In genomic region chr1:147928236-147929132, GRCh38 we compare ENCODE assay signal across 8 cellular contexts. TPM values are rescaled to one million over a fixed set of nuclear protein-coding genes. Genes with fewer than 3 reads are reported as not detected.
DNase-seq lines count a peak whose midpoint lies in the region; ATAC-seq and TF ChIP-seq lines count a peak whose summit lies in the region.
"Not testable (repeated sequence)": the region's sequence is repeated elsewhere in the genome, so short reads cannot be mapped to it uniquely, and the experiment has no call there.

GPR89B (plus strand) TSS chr1:147928420; CDS start chr1:147928537, 117 bp downstream.

- H3K4me2 ChIP-seq in DOHH2 (ENCODE audit: low read length), result peak within 1 kb of the TSS; percentile 65
- H3K4me2 ChIP-seq in GM23248 (ENCODE audit: unreplicated experiment), result peak within 1 kb of the TSS; percentile 88

- H3K9me3 ChIP-seq in DOHH2 (ENCODE audit: control insufficient read depth, insufficient read depth, low read length); GM23248 (ENCODE audit: low read depth); naive thymus-derived CD4-positive, alpha-beta T cell (ENCODE audit: control insufficient read depth in 2 of 3, low read length in 3 of 3): not testable (repeated sequence)

- H3K27me3 Mint-ChIP-seq in activated T-helper 1 cell treated with anti-CD3 and anti-CD28 coated beads, Interleukin-12 subunit alpha, Interleukin-12 subunit beta, Interleukin-2, Interleukin-4 antibody, amounts not matched to agents 30 ng/mL and 10 ng/mL and 1 ng/mL, durations not matched to agents 14 hours and 24 hours and 36 hours (ENCODE audit: insufficient read depth); naive thymus-derived CD4-positive, alpha-beta T cell; stimulated activated memory B cell treated with anti-CD40 and anti-IgM and Interleukin-4, amounts not matched to agents 10 μg/mL and 1 μg/mL and 100 μg/mL, for 72 hours: not testable (repeated sequence)

- peaks cover 23% of the 10 kb centered on the region for H3K79me2 ChIP-seq in DOHH2 (ENCODE audit: control insufficient read depth, low read length)
- H3K79me2 ChIP-seq in GM23248 (ENCODE audit: insufficient read depth), result peaks cover 25% of the 10 kb centered on the region

- peak within 1 kb of the TSS; percentile 65 for H3K27ac Mint-ChIP-seq in activated T-helper 1 cell treated with anti-CD3 and anti-CD28 coated beads, Interleukin-12 subunit alpha, Interleukin-12 subunit beta, Interleukin-2, Interleukin-4 antibody, amounts not matched to agents 30 ng/mL and 10 ng/mL and 1 ng/mL, durations not matched to agents 14 hours and 24 hours and 36 hours
- peak within 1 kb of the TSS in 8 of 9 donors; percentile 46 to 84 (median 68) for H3K27ac Mint-ChIP-seq in naive thymus-derived CD4-positive, alpha-beta T cell
- H3K27ac Mint-ChIP-seq in stimulated activated memory B cell treated with anti-CD40 and anti-IgM and Interleukin-4, amounts not matched to agents 10 μg/mL and 1 μg/mL and 100 μg/mL, for 72 hours, result peak within 1 kb of the TSS; percentile 70

- in situ Hi-C loops in GM23248 (cut with MboI), result not testable (repeated sequence)

- H3K4me3 Mint-ChIP-seq in activated T-helper 1 cell treated with anti-CD3 and anti-CD28 coated beads, Interleukin-12 subunit alpha, Interleukin-12 subunit beta, Interleukin-2, Interleukin-4 antibody, amounts not matched to agents 30 ng/mL and 10 ng/mL and 1 ng/mL, durations not matched to agents 14 hours and 24 hours and 36 hours, result peak within 1 kb of the TSS; percentile 83
- H3K4me3 Mint-ChIP-seq in naive thymus-derived CD4-positive, alpha-beta T cell, result peak within 1 kb of the TSS; percentile 67 to 90 (median 86)
- H3K4me3 Mint-ChIP-seq in stimulated activated memory B cell treated with anti-CD40 and anti-IgM and Interleukin-4, amounts not matched to agents 10 μg/mL and 1 μg/mL and 100 μg/mL, for 72 hours, result peak within 1 kb of the TSS; percentile 85

- not testable (repeated sequence) for H3K27ac ChIP-seq in DOHH2 (ENCODE audit: low read depth, low read length)
- H3K27ac ChIP-seq in GM23248, result peak within 1 kb of the TSS; percentile 63
- peak within 1 kb of the TSS; percentile 80 for H3K27ac ChIP-seq in naive thymus-derived CD4-positive, alpha-beta T cell (ENCODE audit: low read depth, low read length)

- peak; percentile 99 for ATAC-seq in naive thymus-derived CD4-positive, alpha-beta T cell
- ATAC-seq in stimulated activated memory B cell treated with anti-CD40 and anti-IgM and Interleukin-4, amounts not matched to agents 10 μg/mL and 1 μg/mL and 100 μg/mL, for 72 hours, result peak; percentile 100

- peak within 1 kb of the TSS; percentile 96 for H2AFZ ChIP-seq in GM23248

- intact Hi-C loops in activated T-helper 1 cell treated with anti-CD3 and anti-CD28 coated beads, Interleukin-12 subunit alpha, Interleukin-12 subunit beta, Interleukin-2, Interleukin-4 antibody, amounts not matched to agents 30 ng/mL and 10 ng/mL and 1 ng/mL, durations not matched to agents 14 hours and 24 hours and 36 hours (cut with micrococcal nuclease); naive thymus-derived CD4-positive, alpha-beta T cell (cut with micrococcal nuclease): not testable (repeated sequence)

- CTCF ChIA-PET in naive thymus-derived CD4-positive, alpha-beta T cell (lab: Charles Lee), result not testable (repeated sequence)

- H3F3A ChIP-seq in DOHH2 (ENCODE audit: control insufficient read depth, insufficient read depth); GM23248 (ENCODE audit: insufficient read depth): not testable (repeated sequence)

- H3K9me3 Mint-ChIP-seq in activated T-helper 1 cell treated with anti-CD3 and anti-CD28 coated beads, Interleukin-12 subunit alpha, Interleukin-12 subunit beta, Interleukin-2, Interleukin-4 antibody, amounts not matched to agents 30 ng/mL and 10 ng/mL and 1 ng/mL, durations not matched to agents 14 hours and 24 hours and 36 hours; naive thymus-derived CD4-positive, alpha-beta T cell; stimulated activated memory B cell treated with anti-CD40 and anti-IgM and Interleukin-4, amounts not matched to agents 10 μg/mL and 1 μg/mL and 100 μg/mL, for 72 hours: not testable (repeated sequence)

- not testable (repeated sequence) for H3K4me1 ChIP-seq in DOHH2 (ENCODE audit: control insufficient read depth, low read length); GM23248 (ENCODE audit: insufficient read depth); naive thymus-derived CD4-positive, alpha-beta T cell (ENCODE audit: control insufficient read depth in 2 of 2, insufficient read depth in 2 of 2, low read length in 2 of 2)

- 0 to 1% methylated on average over 34 to 53 of the region's 72 CpGs for WGBS in GM23248 (ENCODE audit: low coverage in 1 of 2, low lambda C conversion rate in 2 of 2, missing lambda C conversion rate in 2 of 2), 2 experiments

- DNase-seq in GM23248 (peak; percentile 92), Kasumi-1 (lab: John Stamatoyannopoulos, UW) (peak; percentile 64 to 78), RPMI8226 (peak; percentile 97), fibroblast of mammary gland (ENCODE audit: low read depth) (peak; percentile 73)
- DNase-seq in activated T-helper 1 cell treated with anti-CD3 and anti-CD28 coated beads, Interleukin-12 subunit alpha, Interleukin-12 subunit beta, Interleukin-2, Interleukin-4 antibody, amounts not matched to agents 30 ng/mL and 10 ng/mL and 1 ng/mL, durations not matched to agents 14 hours and 24 hours and 36 hours (ENCODE audit: low spot score), result peak; percentile 87
- peak; percentile 75 to 93 (median 89) for DNase-seq in naive thymus-derived CD4-positive, alpha-beta T cell

- not testable (repeated sequence) for H3K36me3 Mint-ChIP-seq in activated T-helper 1 cell treated with anti-CD3 and anti-CD28 coated beads, Interleukin-12 subunit alpha, Interleukin-12 subunit beta, Interleukin-2, Interleukin-4 antibody, amounts not matched to agents 30 ng/mL and 10 ng/mL and 1 ng/mL, durations not matched to agents 14 hours and 24 hours and 36 hours (ENCODE audit: low read depth); naive thymus-derived CD4-positive, alpha-beta T cell; stimulated activated memory B cell treated with anti-CD40 and anti-IgM and Interleukin-4, amounts not matched to agents 10 μg/mL and 1 μg/mL and 100 μg/mL, for 72 hours

- H3K4me3 ChIP-seq in DOHH2 (ENCODE audit: low read length) (peak within 1 kb of the TSS; percentile 82), GM23248 (peak within 1 kb of the TSS; percentile 91), fibroblast of mammary gland (ENCODE audit: control insufficient read depth, low read depth, low read length) (peak within 1 kb of the TSS; percentile 72)
- peak within 1 kb of the TSS; percentile 74 for H3K4me3 ChIP-seq in naive thymus-derived CD4-positive, alpha-beta T cell (ENCODE audit: low read length)

- not testable (repeated sequence) for H3K27me3 ChIP-seq in DOHH2 (ENCODE audit: control insufficient read depth, low read length); GM23248 (replicated peaks; ENCODE audit: insufficient read depth); naive thymus-derived CD4-positive, alpha-beta T cell (ENCODE audit: control insufficient read depth in 2 of 2, insufficient read depth in 2 of 2, low read length in 2 of 2)

- not testable (repeated sequence) for TF ChIP-seq CTCF in DOHH2 (IDR thresholded peaks at IDR 0.05; ENCODE audit: low read depth, low read length, poor library complexity, severe bottlenecking); fibroblast of mammary gland (conservative IDR thresholded peaks at IDR 0.05; ENCODE audit: control insufficient read depth, insufficient read depth, low read depth, low read length)

- POLR2A ChIA-PET in naive thymus-derived CD4-positive, alpha-beta T cell (lab: Charles Lee), result not testable (repeated sequence)

- peaks cover 42% of the 10 kb centered on the region for H3K4me1 Mint-ChIP-seq in activated T-helper 1 cell treated with anti-CD3 and anti-CD28 coated beads, Interleukin-12 subunit alpha, Interleukin-12 subunit beta, Interleukin-2, Interleukin-4 antibody, amounts not matched to agents 30 ng/mL and 10 ng/mL and 1 ng/mL, durations not matched to agents 14 hours and 24 hours and 36 hours (ENCODE audit: low read depth)
- H3K4me1 Mint-ChIP-seq in naive thymus-derived CD4-positive, alpha-beta T cell, result peaks cover 21 to 44% (median 30%) of the 10 kb centered on the region in 7 donors
- peaks cover 23% of the 10 kb centered on the region for H3K4me1 Mint-ChIP-seq in stimulated activated memory B cell treated with anti-CD40 and anti-IgM and Interleukin-4, amounts not matched to agents 10 μg/mL and 1 μg/mL and 100 μg/mL, for 72 hours

- peak within 1 kb of the TSS; percentile 85 for H3K9ac ChIP-seq in GM23248

- not testable (repeated sequence) for H3K9me2 ChIP-seq in DOHH2 (replicated peaks; ENCODE audit: control insufficient read depth, low read length); GM23248 (ENCODE audit: insufficient read depth)

- H3K36me3 ChIP-seq in DOHH2 (ENCODE audit: control insufficient read depth, low read length); GM23248 (ENCODE audit: low read depth); naive thymus-derived CD4-positive, alpha-beta T cell (ENCODE audit: control insufficient read depth in 2 of 3, insufficient read depth in 3 of 3, low read length in 3 of 3): not testable (repeated sequence)

- H4K20me1 ChIP-seq in DOHH2 (ENCODE audit: control insufficient read depth, insufficient read depth, low read depth, low read length); GM23248 (ENCODE audit: insufficient read depth): not testable (repeated sequence)

RNA-seq across cellular contexts. Expression of gene GPR89B, which starts in this region (rescaled TPM):
- 18.7 and 20.8 TPM in 2 replicates for total RNA-seq in GM23248 (2014; rRNA removed; shearing (Covaris generic))
- 13.3 and 14.4 TPM in 2 replicates for polyA plus RNA-seq in GM23248 (2016; fragmentation: Nextera tagmentation; extraction: Ambion mirVana)
- 15.2 and 19.0 TPM in 2 replicates for total RNA-seq in activated T-helper 1 cell treated with anti-CD3 and anti-CD28 coated beads, Interleukin-12 subunit alpha, Interleukin-12 subunit beta, Interleukin-2, Interleukin-4 antibody, amounts not matched to agents 30 ng/mL and 10 ng/mL and 1 ng/mL, durations not matched to agents 14 hours and 24 hours and 36 hours
- total RNA-seq in naive thymus-derived CD4-positive, alpha-beta T cell, result 10 to 100 TPM; 16.3 to 36.6 (median 27.5) TPM
- polyA plus RNA-seq in naive thymus-derived CD4-positive, alpha-beta T cell, result 10 to 100 TPM; 13.3 to 19.6 TPM
